In the genomic region with DNA sequence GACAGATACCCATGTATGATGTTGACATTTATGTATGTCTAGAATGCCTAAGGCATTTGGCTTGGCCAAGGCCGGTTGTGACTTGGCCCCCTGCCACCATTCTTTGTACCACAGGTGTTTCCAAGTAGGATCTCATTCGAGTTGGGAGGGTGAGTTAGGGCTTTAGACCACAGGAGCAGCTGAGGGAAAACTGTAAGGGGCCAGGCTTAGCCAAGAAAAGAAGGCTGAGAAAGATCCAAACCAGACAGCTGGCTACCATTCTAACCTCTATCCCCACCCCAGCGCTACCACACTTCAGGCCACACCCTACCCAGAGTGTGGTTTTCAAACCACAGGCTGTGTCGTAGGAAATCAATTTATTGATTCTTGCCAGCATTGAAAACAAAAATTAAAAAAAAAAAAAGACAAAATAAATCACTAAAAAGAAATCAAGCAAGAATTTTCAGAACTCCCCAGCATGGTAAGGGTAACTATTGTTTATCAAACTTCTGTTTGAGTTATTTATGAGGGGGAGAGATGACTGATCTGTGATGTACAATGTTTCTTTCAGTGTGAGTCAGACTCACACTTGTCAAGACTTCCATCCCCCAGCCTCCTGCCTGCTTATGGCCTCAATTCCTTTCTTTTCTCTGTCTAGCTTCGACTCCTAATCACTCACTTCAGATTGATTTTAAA, we compare ENCODE assay signal across 9 cellular contexts. TPM values are rescaled to one million over a fixed set of nuclear protein-coding genes. Genes with fewer than 3 reads are reported as not detected.
DNase-seq lines count a peak whose midpoint lies in the region; ATAC-seq and TF ChIP-seq lines count a peak whose summit lies in the region.
"Had no signal": no experiment of that assay in that cellular context is flagged by ENCODE, and none has a peak within 500 bp of the region (broad histone marks: within the 10 kb centered on the region; RNA-seq: fewer than 3 reads in every experiment).

No MANE protein-coding gene starts in this region.

- no peaks in the 10 kb centered on the region for H3K79me2 ChIP-seq in smooth muscle cell (ENCODE audit: low read depth)

- H3K4me3 ChIP-seq in CD4-positive, alpha-beta memory T cell (ENCODE audit: low read length in 2 of 2): peak overlapping the region in 1 of 2 donors; percentile 34
- H3K4me3 ChIP-seq in smooth muscle cell (no peak overlapping the region), aorta (ENCODE audit: low read length in 2 of 2) (no peak overlapping the region)
- H3K4me3 ChIP-seq: heart left ventricle had no signal

- peak overlapping the region; percentile 94 to 100 (median 97) for H3K27ac Mint-ChIP-seq in CD4-positive, alpha-beta memory T cell
- peak overlapping the region; percentile 68 for H3K27ac Mint-ChIP-seq in MCF 10A (ENCODE audit: low read depth, unreplicated experiment)

- H3K4me3 Mint-ChIP-seq in CD4-positive, alpha-beta memory T cell: peak overlapping the region; percentile 59 to 87 (median 70)
- no peak overlapping the region for H3K4me3 Mint-ChIP-seq in MCF 10A (ENCODE audit: unreplicated experiment)

- intact Hi-C loops in CD4-positive, alpha-beta memory T cell (cut with micrococcal nuclease): no loop called here
- intact Hi-C loops in MCF 10A (cut with micrococcal nuclease) (no loop called here), aorta (cut with DNase I) (no loop called here)

- H3K9me3 Mint-ChIP-seq in CD4-positive, alpha-beta memory T cell: peaks cover 0 to 4% (median 0%) of the 10 kb centered on the region in 8 donors
- H3K9me3 Mint-ChIP-seq in MCF 10A (ENCODE audit: unreplicated experiment): peaks cover 9% of the 10 kb centered on the region

- ATAC-seq in GM19328 (IDR thresholded peaks at IDR 0.05; ENCODE audit: unreplicated experiment) (peak; percentile 66), HG03354 (IDR thresholded peaks at IDR 0.05; ENCODE audit: poor library complexity, severe bottlenecking, unreplicated experiment) (peak; percentile 79), aorta (ENCODE audit: low FRiP score) (no peak)

- H3K27ac ChIP-seq in CD4-positive, alpha-beta memory T cell (ENCODE audit: low read depth, low read length): peak overlapping the region; percentile 50
- H3K27ac ChIP-seq in smooth muscle cell (ENCODE audit: low read depth): peak overlapping the region; percentile 49
- no peak overlapping the region for H3K27ac ChIP-seq in aorta (ENCODE audit: low read depth in 1 of 2, low read length in 2 of 2)

- H3K9me3 ChIP-seq in CD4-positive, alpha-beta memory T cell (ENCODE audit: control insufficient read depth in 1 of 2, low read length in 2 of 2): no peaks in the 10 kb centered on the region
- H3K9me3 ChIP-seq in smooth muscle cell (replicated peaks; ENCODE audit: low read depth): no peaks in the 10 kb centered on the region
- H3K9me3 ChIP-seq in aorta (ENCODE audit: control insufficient read depth, low read length): no peaks in the 10 kb centered on the region
- H3K9me3 ChIP-seq: heart left ventricle had no signal

- H3K4me2 ChIP-seq in smooth muscle cell: no peak overlapping the region

- no peaks in the 10 kb centered on the region for H3K36me3 ChIP-seq in CD4-positive, alpha-beta memory T cell (ENCODE audit: insufficient read depth, low read length)
- H3K36me3 ChIP-seq in smooth muscle cell (ENCODE audit: low read depth) (no peaks in the 10 kb centered on the region), aorta (ENCODE audit: control insufficient read depth in 1 of 2, insufficient read depth in 2 of 2, low read length in 1 of 2) (no peaks in the 10 kb centered on the region)
- H3K36me3 ChIP-seq: heart left ventricle had no signal

- peaks cover under 1% of the 10 kb centered on the region for H3F3A ChIP-seq in smooth muscle cell (ENCODE audit: low read depth)

- no TSS peak for BruUV-seq in MCF 10A (replicated peaks; lab: Mats Ljungman, UMichigan)

- peaks cover 45 to 75% (median 61%) of the 10 kb centered on the region in 4 donors for H3K4me1 Mint-ChIP-seq in CD4-positive, alpha-beta memory T cell
- peaks cover 32% of the 10 kb centered on the region for H3K4me1 Mint-ChIP-seq in MCF 10A (ENCODE audit: insufficient read depth, unreplicated experiment)

- H3K4me1 ChIP-seq in CD4-positive, alpha-beta memory T cell (ENCODE audit: insufficient read depth, low read length): peaks cover 81% of the 10 kb centered on the region
- H3K4me1 ChIP-seq in smooth muscle cell (ENCODE audit: low read depth): peaks cover 16% of the 10 kb centered on the region
- no peaks in the 10 kb centered on the region for H3K4me1 ChIP-seq in aorta (ENCODE audit: control insufficient read depth in 1 of 2, insufficient read depth in 2 of 2, low read length in 2 of 2)

- TF ChIP-seq CTCF in MCF 10A (IDR thresholded peaks at IDR 0.05; ENCODE audit: unreplicated experiment) (no peak), smooth muscle cell (IDR thresholded peaks at IDR 0.05; ENCODE audit: borderline replicate concordance, insufficient read depth, poor library complexity, severe bottlenecking) (no peak)

- H2AFZ ChIP-seq in smooth muscle cell (ENCODE audit: low read depth): no peak overlapping the region

- no peaks in the 10 kb centered on the region for H4K20me1 ChIP-seq in smooth muscle cell (ENCODE audit: low read depth)

- POLR2A ChIA-PET in CD4-positive, alpha-beta memory T cell (lab: Charles Lee; ENCODE audit: partially characterized antibody): interaction anchor here (0.7 to 26.3 kb wide), 17 partner anchors 12 to 630 kb away, joined by 3 to 1769 read pairs (median 7); partner anchors contain the start of gene TMSB4X
- POLR2A ChIA-PET in MCF 10A (lab: Yijun Ruan, JAX): interaction anchor here (0.8 to 3.0 kb wide), 6 partner anchors 8 to 448 kb away, joined by 3 to 7 read pairs (median 4); partner anchors contain the start of gene TMSB4X

- no peak overlapping the region for H3K9ac ChIP-seq in smooth muscle cell (ENCODE audit: low read depth)

- DNase-seq in CD4-positive, alpha-beta memory T cell: peak; percentile 62 to 74 (median 72)
- peak; percentile 92 for DNase-seq in RPMI8226
- peak; percentile 97 for DNase-seq in MCF 10A (ENCODE audit: unreplicated experiment)
- DNase-seq in smooth muscle cell (lab: John Stamatoyannopoulos, UW; ENCODE audit: unreplicated experiment): no peak
- DNase-seq in aorta: no peak
- no peak for DNase-seq in NCI-H1048 (lab: John Stamatoyannopoulos, UW)
- DNase-seq: heart left ventricle had no signal

- H3K27me3 ChIP-seq in CD4-positive, alpha-beta memory T cell (ENCODE audit: insufficient read depth, low read length): no peaks in the 10 kb centered on the region
- H3K27me3 ChIP-seq in smooth muscle cell (ENCODE audit: low read depth) (no peaks in the 10 kb centered on the region), aorta (ENCODE audit: control insufficient read depth in 1 of 2, insufficient read depth in 2 of 2, low read length in 1 of 2) (no peaks in the 10 kb centered on the region)

- H3K27me3 Mint-ChIP-seq in CD4-positive, alpha-beta memory T cell: no peaks in the 10 kb centered on the region
- no peaks in the 10 kb centered on the region for H3K27me3 Mint-ChIP-seq in MCF 10A (ENCODE audit: insufficient read depth, unreplicated experiment)

- 30% methylated on average over 5 of the region's 5 CpGs for WGBS in smooth muscle cell (ENCODE audit: low lambda C conversion rate)
- WGBS in aorta, 2 donors: 40 to 49% methylated on average over 5 of the region's 5 CpGs

- CTCF ChIA-PET in CD4-positive, alpha-beta memory T cell (lab: Charles Lee; ENCODE audit: partially characterized antibody): interaction anchor here (0.7 to 4.8 kb wide), 12 partner anchors 13 to 503 kb away, joined by 3 to 23 read pairs (median 6); no protein-coding TSS in a partner anchor
- CTCF ChIA-PET in MCF 10A (lab: Yijun Ruan, JAX): interaction anchor here (0.7 kb wide), 2 partner anchors 37 to 157 kb away, joined by 3 read pairs; no protein-coding TSS in a partner anchor

- H3K36me3 Mint-ChIP-seq in CD4-positive, alpha-beta memory T cell: peaks cover 0 to 4% of the 10 kb centered on the region in 2 donors
- no peaks in the 10 kb centered on the region for H3K36me3 Mint-ChIP-seq in MCF 10A (ENCODE audit: insufficient read depth, unreplicated experiment)

RNA-seq across cellular contexts. Expression of gene TMSB4X, which starts 9.9 kb away (rescaled TPM):
- 1,000 to 10,000 TPM; 4,851 to 5,116 TPM for total RNA-seq in CD4-positive, alpha-beta memory T cell
- polyA plus RNA-seq in CD4-positive, alpha-beta memory T cell: over 10,000 TPM; 27,942 to 36,115 TPM
- 801 and 901 TPM in 2 replicates for total RNA-seq in MCF 10A (2022)
- 9,386 and 9,721 TPM in 2 replicates for total RNA-seq in smooth muscle cell
- 11,762 and 12,637 TPM in 2 replicates for polyA plus RNA-seq in smooth muscle cell
- total RNA-seq in aorta: 1,000 to 10,000 TPM; 2,762 to 3,390 TPM
- polyA plus RNA-seq in aorta: over 10,000 TPM in 1 of 2 donors, 1,000 to 10,000 TPM in 1; 8,938 to 17,543 TPM

RNA-seq across cellular contexts. Expression of gene FAM9C, which starts 59.7 kb away (rescaled TPM):
- not detected for total RNA-seq in CD4-positive, alpha-beta memory T cell
- polyA plus RNA-seq in CD4-positive, alpha-beta memory T cell: under 1 TPM in 1 of 2 donors, not detected in 1; 0.34 TPM
- total RNA-seq in MCF 10A (2022) (not detected in 2 replicates), smooth muscle cell (not detected in 2 replicates), aorta (not detected)
- polyA plus RNA-seq in smooth muscle cell (not detected in 2 replicates), aorta (not detected)
- polyA plus RNA-seq: heart left ventricle had no signal

Comparison
In these comparisons a context has a peak if more than half of its experiments do, and no peak if none do; other contexts are left out.
1. DNase-seq: peak in CD4-positive, alpha-beta memory T cell (5 of 5), RPMI8226 (single experiment) and MCF 10A (single experiment); none in smooth muscle cell (single experiment), aorta (0 of 2) and NCI-H1048 (single experiment).
2. H3K27ac ChIP-seq: peak in CD4-positive, alpha-beta memory T cell (single experiment) and smooth muscle cell (single experiment); none in aorta (0 of 2).